Comparison of ENCODE assay signal across 1 cellular context in the genomic region with DNA sequence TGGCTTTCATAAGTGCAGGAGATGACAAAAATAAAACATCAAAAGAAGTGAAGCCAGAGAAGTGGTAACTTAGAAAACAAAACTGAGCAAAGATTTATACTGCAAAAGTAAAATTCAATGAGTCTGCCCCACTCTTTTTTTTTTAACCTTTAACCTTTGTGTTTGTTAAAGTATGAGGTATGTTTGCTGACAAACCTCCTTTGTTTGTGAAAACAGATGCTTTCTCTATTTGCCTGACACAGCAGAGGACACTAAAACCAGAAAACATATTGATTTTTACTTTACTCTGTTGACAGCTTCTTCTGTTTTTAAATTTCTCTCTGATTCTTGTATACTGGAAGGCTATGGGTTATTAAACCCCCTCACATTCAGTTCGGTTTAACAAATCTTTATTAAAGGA.
TF ChIP-seq lines count a peak whose summit lies in the region.

No MANE protein-coding gene starts in this region.

TF ChIP-seq in GM23338, 12 proteins besides CTCF, POLR2A, EP300 and RAD21 (continued from another document):
- TF ChIP-seq, protein P1, sequence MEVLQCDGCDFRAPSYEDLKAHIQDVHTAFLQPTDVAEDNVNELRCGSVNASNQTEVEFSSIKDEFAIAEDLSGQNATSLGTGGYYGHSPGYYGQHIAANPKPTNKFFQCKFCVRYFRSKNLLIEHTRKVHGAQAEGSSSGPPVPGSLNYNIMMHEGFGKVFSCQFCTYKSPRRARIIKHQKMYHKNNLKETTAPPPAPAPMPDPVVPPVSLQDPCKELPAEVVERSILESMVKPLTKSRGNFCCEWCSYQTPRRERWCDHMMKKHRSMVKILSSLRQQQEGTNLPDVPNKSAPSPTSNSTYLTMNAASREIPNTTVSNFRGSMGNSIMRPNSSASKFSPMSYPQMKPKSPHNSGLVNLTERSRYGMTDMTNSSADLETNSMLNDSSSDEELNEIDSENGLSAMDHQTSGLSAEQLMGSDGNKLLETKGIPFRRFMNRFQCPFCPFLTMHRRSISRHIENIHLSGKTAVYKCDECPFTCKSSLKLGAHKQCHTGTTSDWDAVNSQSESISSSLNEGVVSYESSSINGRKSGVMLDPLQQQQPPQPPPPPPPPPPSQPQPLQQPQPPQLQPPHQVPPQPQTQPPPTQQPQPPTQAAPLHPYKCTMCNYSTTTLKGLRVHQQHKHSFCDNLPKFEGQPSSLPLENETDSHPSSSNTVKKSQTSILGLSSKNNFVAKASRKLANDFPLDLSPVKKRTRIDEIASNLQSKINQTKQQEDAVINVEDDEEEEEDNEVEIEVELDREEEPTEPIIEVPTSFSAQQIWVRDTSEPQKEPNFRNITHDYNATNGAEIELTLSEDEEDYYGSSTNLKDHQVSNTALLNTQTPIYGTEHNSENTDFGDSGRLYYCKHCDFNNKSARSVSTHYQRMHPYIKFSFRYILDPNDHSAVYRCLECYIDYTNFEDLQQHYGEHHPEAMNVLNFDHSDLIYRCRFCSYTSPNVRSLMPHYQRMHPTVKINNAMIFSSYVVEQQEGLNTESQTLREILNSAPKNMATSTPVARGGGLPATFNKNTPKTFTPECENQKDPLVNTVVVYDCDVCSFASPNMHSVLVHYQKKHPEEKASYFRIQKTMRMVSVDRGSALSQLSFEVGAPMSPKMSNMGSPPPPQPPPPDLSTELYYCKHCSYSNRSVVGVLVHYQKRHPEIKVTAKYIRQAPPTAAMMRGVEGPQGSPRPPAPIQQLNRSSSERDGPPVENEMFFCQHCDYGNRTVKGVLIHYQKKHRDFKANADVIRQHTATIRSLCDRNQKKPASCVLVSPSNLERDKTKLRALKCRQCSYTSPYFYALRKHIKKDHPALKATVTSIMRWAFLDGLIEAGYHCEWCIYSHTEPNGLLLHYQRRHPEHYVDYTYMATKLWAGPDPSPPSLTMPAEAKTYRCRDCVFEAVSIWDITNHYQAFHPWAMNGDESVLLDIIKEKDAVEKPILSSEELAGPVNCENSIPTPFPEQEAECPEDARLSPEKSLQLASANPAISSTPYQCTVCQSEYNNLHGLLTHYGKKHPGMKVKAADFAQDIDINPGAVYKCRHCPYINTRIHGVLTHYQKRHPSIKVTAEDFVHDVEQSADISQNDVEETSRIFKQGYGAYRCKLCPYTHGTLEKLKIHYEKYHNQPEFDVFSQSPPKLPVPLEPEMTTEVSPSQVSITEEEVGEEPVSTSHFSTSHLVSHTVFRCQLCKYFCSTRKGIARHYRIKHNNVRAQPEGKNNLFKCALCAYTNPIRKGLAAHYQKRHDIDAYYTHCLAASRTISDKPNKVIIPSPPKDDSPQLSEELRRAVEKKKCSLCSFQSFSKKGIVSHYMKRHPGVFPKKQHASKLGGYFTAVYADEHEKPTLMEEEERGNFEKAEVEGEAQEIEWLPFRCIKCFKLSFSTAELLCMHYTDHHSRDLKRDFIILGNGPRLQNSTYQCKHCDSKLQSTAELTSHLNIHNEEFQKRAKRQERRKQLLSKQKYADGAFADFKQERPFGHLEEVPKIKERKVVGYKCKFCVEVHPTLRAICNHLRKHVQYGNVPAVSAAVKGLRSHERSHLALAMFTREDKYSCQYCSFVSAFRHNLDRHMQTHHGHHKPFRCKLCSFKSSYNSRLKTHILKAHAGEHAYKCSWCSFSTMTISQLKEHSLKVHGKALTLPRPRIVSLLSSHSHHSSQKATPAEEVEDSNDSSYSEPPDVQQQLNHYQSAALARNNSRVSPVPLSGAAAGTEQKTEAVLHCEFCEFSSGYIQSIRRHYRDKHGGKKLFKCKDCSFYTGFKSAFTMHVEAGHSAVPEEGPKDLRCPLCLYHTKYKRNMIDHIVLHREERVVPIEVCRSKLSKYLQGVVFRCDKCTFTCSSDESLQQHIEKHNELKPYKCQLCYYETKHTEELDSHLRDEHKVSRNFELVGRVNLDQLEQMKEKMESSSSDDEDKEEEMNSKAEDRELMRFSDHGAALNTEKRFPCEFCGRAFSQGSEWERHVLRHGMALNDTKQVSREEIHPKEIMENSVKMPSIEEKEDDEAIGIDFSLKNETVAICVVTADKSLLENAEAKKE (CRISPR knock-in tag; IDR thresholded peaks at IDR 0.05), result no peak
- TF ChIP-seq ZNF331 (CRISPR knock-in tag; IDR thresholded peaks at IDR 0.05; ENCODE audit: low read depth), result no peak
- no peak for TF ChIP-seq CREB1 (CRISPR knock-in tag; IDR thresholded peaks at IDR 0.05; ENCODE audit: low read depth)
- no peak for TF ChIP-seq EZH2phosphoT487 (IDR thresholded peaks at IDR 0.05; ENCODE audit: unreplicated experiment)
- no peak for TF ChIP-seq EZH2 (IDR thresholded peaks at IDR 0.05; ENCODE audit: low read depth, unreplicated experiment)
- no peak for TF ChIP-seq STAT1 (IDR thresholded peaks at IDR 0.05; ENCODE audit: unreplicated experiment)
- TF ChIP-seq, protein P2, sequence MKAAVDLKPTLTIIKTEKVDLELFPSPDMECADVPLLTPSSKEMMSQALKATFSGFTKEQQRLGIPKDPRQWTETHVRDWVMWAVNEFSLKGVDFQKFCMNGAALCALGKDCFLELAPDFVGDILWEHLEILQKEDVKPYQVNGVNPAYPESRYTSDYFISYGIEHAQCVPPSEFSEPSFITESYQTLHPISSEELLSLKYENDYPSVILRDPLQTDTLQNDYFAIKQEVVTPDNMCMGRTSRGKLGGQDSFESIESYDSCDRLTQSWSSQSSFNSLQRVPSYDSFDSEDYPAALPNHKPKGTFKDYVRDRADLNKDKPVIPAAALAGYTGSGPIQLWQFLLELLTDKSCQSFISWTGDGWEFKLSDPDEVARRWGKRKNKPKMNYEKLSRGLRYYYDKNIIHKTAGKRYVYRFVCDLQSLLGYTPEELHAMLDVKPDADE (IDR thresholded peaks at IDR 0.05), result no peak
- TF ChIP-seq JUNB (IDR thresholded peaks at IDR 0.05; ENCODE audit: unreplicated experiment), result no peak
- no peak for TF ChIP-seq POLR2AphosphoS5 (IDR thresholded peaks at IDR 0.05; ENCODE audit: low read depth)
- TF ChIP-seq NANOG (IDR thresholded peaks at IDR 0.05; ENCODE audit: borderline replicate concordance), result no peak
- no peak for TF ChIP-seq ZNF114 (CRISPR knock-in tag; IDR thresholded peaks at IDR 0.05)
